ENCODE assay signal across 9 cellular contexts in genomic region chr15:65773386-65774111, GRCh38. TPM values are rescaled to one million over a fixed set of nuclear protein-coding genes. Genes with fewer than 3 reads are reported as not detected.
DNase-seq lines count a peak whose midpoint lies in the region; ATAC-seq and TF ChIP-seq lines count a peak whose summit lies in the region.
"Had no signal": no experiment of that assay in that cellular context is flagged by ENCODE, and none has a peak within 500 bp of the region (broad histone marks: within the 10 kb centered on the region; RNA-seq: fewer than 3 reads in every experiment).

No MANE protein-coding gene starts in this region.

- peaks cover 4% of the 10 kb centered on the region; the same call in 1 of the 2 replicates for H4K20me1 ChIP-seq in DOHH2 (ENCODE audit: control insufficient read depth, insufficient read depth, low read depth, low read length)

- H3K27ac Mint-ChIP-seq in central memory CD8-positive, alpha-beta T cell (ENCODE audit: low read depth), result peak overlapping the region; percentile 70

- H3K36me3 Mint-ChIP-seq in central memory CD8-positive, alpha-beta T cell (ENCODE audit: insufficient read depth), result peaks cover 34% of the 10 kb centered on the region

- peaks cover 98% of the 10 kb centered on the region for H3K4me1 ChIP-seq in DOHH2 (ENCODE audit: control insufficient read depth, low read length)

- H3K9me3 ChIP-seq in DOHH2 (ENCODE audit: control insufficient read depth, insufficient read depth, low read length), result no peaks in the 10 kb centered on the region

- TF ChIP-seq CTCF in DOHH2 (IDR thresholded peaks at IDR 0.05; ENCODE audit: low read depth, low read length, poor library complexity, severe bottlenecking), result no peak

- H3K27me3 ChIP-seq in DOHH2 (ENCODE audit: control insufficient read depth, low read length), result no peaks in the 10 kb centered on the region
- H3K27me3 ChIP-seq in H7 (ENCODE audit: control insufficient read depth, insufficient read depth, low read length), result no peaks in the 10 kb centered on the region

- intact Hi-C loops in left cardiac atrium (cut with DNase I), result no loop called here

- peak overlapping the region; percentile 8 for H3K4me3 ChIP-seq in DOHH2 (ENCODE audit: low read length)
- H3K4me3 ChIP-seq in H7 (ENCODE audit: insufficient read depth, low read depth, low read length), result no peak overlapping the region

- ATAC-seq in GM19023 (IDR thresholded peaks at IDR 0.05; ENCODE audit: unreplicated experiment) (peak; percentile 58), HG03460 (IDR thresholded peaks at IDR 0.05; ENCODE audit: unreplicated experiment) (peak; percentile 48), left cardiac atrium (no peak)
- ATAC-seq in central memory CD8-positive, alpha-beta T cell (replicated peaks; ENCODE audit: extremely low read depth, poor library complexity, severe bottlenecking), result peak; percentile 22

- peaks cover 99% of the 10 kb centered on the region for H3K79me2 ChIP-seq in DOHH2 (ENCODE audit: control insufficient read depth, low read length)

- H3K9me3 Mint-ChIP-seq in central memory CD8-positive, alpha-beta T cell, result no peaks in the 10 kb centered on the region

- DNase-seq in central memory CD8-positive, alpha-beta T cell (ENCODE audit: low spot score in 2 of 2), result no peak
- DNase-seq in C1 segment of cervical spinal cord (lab: John Stamatoyannopoulos, UW) (no peak), left cardiac atrium (no peak), superior temporal gyrus (ENCODE audit: extremely low spot score) (no peak), H7 (no peak)
- DNase-seq: NCI-H146 had no signal

- H3K27me3 Mint-ChIP-seq in central memory CD8-positive, alpha-beta T cell, result no peaks in the 10 kb centered on the region

- H3K4me3 Mint-ChIP-seq in central memory CD8-positive, alpha-beta T cell, result peak overlapping the region; percentile 6

- H3K27ac ChIP-seq in DOHH2 (ENCODE audit: low read depth, low read length), result peak overlapping the region; percentile 62

- peak overlapping the region; percentile 39 for H3K4me2 ChIP-seq in DOHH2 (ENCODE audit: low read length)

- H3K9me2 ChIP-seq in DOHH2 (replicated peaks; ENCODE audit: control insufficient read depth, low read length), result no peaks in the 10 kb centered on the region

- H3K36me3 ChIP-seq in DOHH2 (ENCODE audit: control insufficient read depth, low read length) (peaks cover 28% of the 10 kb centered on the region), H7 (replicated peaks; ENCODE audit: control insufficient read depth, insufficient read depth, low read length) (no peaks in the 10 kb centered on the region)

- H3K4me1 Mint-ChIP-seq in central memory CD8-positive, alpha-beta T cell, result peaks cover 45% of the 10 kb centered on the region

- peaks cover 24% of the 10 kb centered on the region for H3F3A ChIP-seq in DOHH2 (ENCODE audit: control insufficient read depth, insufficient read depth)

RNA-seq across cellular contexts. Expression of gene DENND4A, which starts 18.5 kb away (rescaled TPM):
- total RNA-seq in left cardiac atrium, result 10 to 100 TPM; 18.1 to 22.9 TPM
- total RNA-seq in H7 (2014; rRNA removed; shearing (Covaris generic)), result 2.9 and 4.4 TPM in 2 replicates

Comparison
In these comparisons a context has a peak if more than half of its experiments do, and no peak if none do; other contexts are left out.
1. ATAC-seq: peak in GM19023 (single experiment), HG03460 (single experiment) and central memory CD8-positive, alpha-beta T cell (single experiment); none in left cardiac atrium (0 of 2).